In the genomic region with DNA sequence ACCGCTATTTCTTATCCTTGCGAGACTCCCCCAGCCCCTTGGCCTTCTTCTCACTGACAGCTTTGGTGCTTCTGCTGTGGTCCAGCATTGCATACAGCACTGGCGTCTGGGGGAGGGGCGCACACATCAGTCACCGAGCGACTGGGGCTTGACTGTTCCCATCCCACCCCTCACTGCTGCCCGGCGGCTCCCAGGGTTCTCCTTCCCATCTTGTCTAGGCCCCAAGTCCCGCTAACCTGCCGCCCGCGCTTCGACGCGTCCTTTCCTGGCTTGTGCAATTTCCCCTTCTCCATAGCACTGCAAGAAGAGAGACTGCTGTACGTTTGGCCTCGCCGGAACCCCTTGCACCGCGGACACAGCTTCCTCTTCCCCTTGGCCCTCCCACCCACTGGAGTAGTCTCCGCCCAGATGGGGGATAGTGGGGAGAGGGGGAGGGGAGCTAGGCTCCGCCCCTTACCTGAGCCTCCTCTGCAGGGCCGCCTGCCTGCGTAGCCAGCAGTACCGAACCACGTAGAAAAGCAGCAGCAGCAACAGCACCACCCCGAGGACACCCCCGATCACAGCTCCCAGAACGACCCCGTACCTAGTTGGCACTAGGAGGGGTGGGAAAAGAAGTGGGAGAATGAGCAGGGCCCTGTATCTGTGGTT, we compare ENCODE assay signal across 9 cellular contexts. TPM values are rescaled to one million over a fixed set of nuclear protein-coding genes. Genes with fewer than 3 reads are reported as not detected.
DNase-seq lines count a peak whose midpoint lies in the region; ATAC-seq, FAIRE-seq and TF ChIP-seq lines count a peak whose summit lies in the region.
"Had no signal": no experiment of that assay in that cellular context is flagged by ENCODE, and none has a peak within 500 bp of the region (broad histone marks: within the 10 kb centered on the region; RNA-seq: fewer than 3 reads in every experiment).

No MANE protein-coding gene starts in this region.

- intact Hi-C loops in activated B cell treated with CpG ODN at 0.5 μM for 24 hours (cut with micrococcal nuclease): loop anchor here (1.0 to 2.0 kb wide), 5 partner anchors 8 to 113 kb away; partner anchors contain the start of genes CFAP126, NDUFS2 and SDHC
- intact Hi-C loops in kidney (cut with DNase I): no loop called here

- no peaks in the 10 kb centered on the region for H3K9me3 Mint-ChIP-seq in activated B cell treated with CpG ODN at 0.5 μM for 24 hours

- peak overlapping the region; percentile 90 to 92 for H3K4me3 ChIP-seq in kidney (ENCODE audit: low read length in 2 of 2)
- H3K4me3 ChIP-seq: SJSA1 had no signal

- H3K4me1 ChIP-seq in kidney (ENCODE audit: control insufficient read depth in 1 of 2, insufficient read depth in 1 of 2, low read depth in 1 of 2, low read length in 2 of 2): peaks cover 0 to 5% of the 10 kb centered on the region in 2 donors

- TF ChIP-seq CTCF in activated B cell treated with CpG ODN at 0.5 μM for 24 hours (IDR thresholded peaks at IDR 0.05) (no peak), kidney (IDR thresholded peaks at IDR 0.05; ENCODE audit: borderline replicate concordance, extremely low read depth, insufficient read depth) (peak; percentile 39)

- no peaks in the 10 kb centered on the region for H3K36me3 ChIP-seq in kidney (ENCODE audit: control insufficient read depth in 1 of 2, insufficient read depth in 2 of 2, low read length in 2 of 2)
- H3K36me3 ChIP-seq: SJSA1 had no signal

- POLR2A ChIA-PET in activated B cell treated with CpG ODN at 0.5 μM for 24 hours (lab: Charles Lee): interaction anchor here (0.6 to 2.3 kb wide), 17 partner anchors 9 to 840 kb away, joined by 3 to 26 read pairs (median 4); partner anchors contain the start of genes NDUFS2, SDHC, TOMM40L and USF1

- no peaks in the 10 kb centered on the region for H3K9me3 ChIP-seq in kidney (ENCODE audit: control insufficient read depth in 1 of 2, low read length in 2 of 2)
- H3K9me3 ChIP-seq: SJSA1 had no signal

- DNase-seq in D341Med (ENCODE audit: low spot score): peak; percentile 37
- DNase-seq in NCI-H1417 (lab: John Stamatoyannopoulos, UW): peak; percentile 87 to 96 (median 91)
- DNase-seq in activated B cell treated with CpG ODN at 0.5 μM for 24 hours: peak; percentile 78
- DNase-seq in central memory CD4-positive, alpha-beta T cell: peak; percentile 88
- peak; percentile 95 for DNase-seq in kidney
- DNase-seq in stimulated activated CD4-positive, alpha-beta T cell treated with anti-CD3 and anti-CD28 coated beads, Interleukin-15, amount 100 ng/mL, for 1 hour (ENCODE audit: low read depth in 1 of 2, low spot score in 1 of 2): peak; percentile 73 to 76
- DNase-seq in H4 (ENCODE audit: low spot score): no peak

- H3K4me3 Mint-ChIP-seq in activated B cell treated with CpG ODN at 0.5 μM for 24 hours: peak overlapping the region; percentile 99

- peaks cover 12% of the 10 kb centered on the region for H3K36me3 Mint-ChIP-seq in activated B cell treated with CpG ODN at 0.5 μM for 24 hours (ENCODE audit: low read depth)

- peak overlapping the region; percentile 18 to 73 for H3K27ac ChIP-seq in kidney (ENCODE audit: low read depth in 2 of 2, low read length in 2 of 2)
- H3K27ac ChIP-seq: SJSA1 had no signal

- ATAC-seq in GM21723 (IDR thresholded peaks at IDR 0.05; ENCODE audit: unreplicated experiment): peak; percentile 72
- peak; percentile 94 for ATAC-seq in activated B cell treated with CpG ODN at 0.5 μM for 24 hours (ENCODE audit: low read depth)

- H3K9ac ChIP-seq in kidney (ENCODE audit: low read length in 2 of 2): peak overlapping the region; percentile 75 to 76

- no peaks in the 10 kb centered on the region for H3K27me3 Mint-ChIP-seq in activated B cell treated with CpG ODN at 0.5 μM for 24 hours

- H3K4me1 Mint-ChIP-seq in activated B cell treated with CpG ODN at 0.5 μM for 24 hours: peaks cover 44% of the 10 kb centered on the region

- no peak for FAIRE-seq in kidney (lab: Jason Lieb, UNC)

- CTCF ChIA-PET in activated B cell treated with CpG ODN at 0.5 μM for 24 hours (lab: Charles Lee): interaction anchor here (0.9 to 3.2 kb wide), 5 partner anchors 8 to 140 kb away, joined by 3 to 11 read pairs (median 4); partner anchors contain the start of genes PPOX, SDHC and TOMM40L

- H3K27ac Mint-ChIP-seq in activated B cell treated with CpG ODN at 0.5 μM for 24 hours: peak overlapping the region; percentile 93

RNA-seq across cellular contexts. Expression of gene MPZ, which starts 3.8 kb away (rescaled TPM):
- total RNA-seq in activated B cell treated with CpG ODN at 0.5 μM for 24 hours (5.8 and 6.6 TPM in 2 replicates), kidney (4.1 TPM)
- 3.0 TPM for polyA plus RNA-seq in kidney (ENCODE audit: insufficient read depth, low read depth, low replicate concordance)
- 0.27 and 0.39 TPM in 2 replicates for total RNA-seq in H4 (2014; rRNA removed; shearing (Covaris generic))
- total RNA-seq: SJSA1 had no signal

RNA-seq across cellular contexts. Expression of gene SDHC, which starts 8.2 kb away (rescaled TPM):
- 160 and 179 TPM in 2 replicates for total RNA-seq in activated B cell treated with CpG ODN at 0.5 μM for 24 hours
- total RNA-seq in kidney: 209 TPM
- polyA plus RNA-seq in kidney (ENCODE audit: insufficient read depth, low read depth, low replicate concordance): 390 TPM
- total RNA-seq in H4 (2014; rRNA removed; shearing (Covaris generic)): 33.2 and 42.6 TPM in 2 replicates

RNA-seq across cellular contexts. Expression of gene PCP4L1, which starts 47.5 kb away (rescaled TPM):
- total RNA-seq in activated B cell treated with CpG ODN at 0.5 μM for 24 hours (not detected in 2 replicates), kidney (1.3 TPM)
- 1.2 TPM for polyA plus RNA-seq in kidney (ENCODE audit: insufficient read depth, low read depth, low replicate concordance)
- not detected in 2 replicates for total RNA-seq in H4 (2014; rRNA removed; shearing (Covaris generic))
- total RNA-seq: SJSA1 had no signal
